ENCODE assay signal across 24 cellular contexts in genomic region chr5:113271753-113272454, GRCh38.
DNase-seq lines count a peak whose midpoint lies in the region; ATAC-seq and TF ChIP-seq lines count a peak whose summit lies in the region.
"Had no signal": no experiment of that assay in that cellular context is flagged by ENCODE, and none has a peak within 500 bp of the region (broad histone marks: within the 10 kb centered on the region; RNA-seq: fewer than 3 reads in every experiment).

No MANE protein-coding gene starts in this region.

- H3K36me3 ChIP-seq in GM23338 (ENCODE audit: insufficient read depth) (no peaks in the 10 kb centered on the region), PC-3 (ENCODE audit: low read depth, low read length) (no peaks in the 10 kb centered on the region)
- H3K36me3 ChIP-seq: esophagus squamous epithelium, neutrophil, spleen had no signal

- no TSS peak for BruUV-seq in PC-3 (replicated peaks; lab: Mats Ljungman, UMichigan)

- intact Hi-C loops in PC-3 (cut with micrococcal nuclease): no loop called here

- H3K9me2 ChIP-seq in GM23338 (ENCODE audit: insufficient read depth) (no peaks in the 10 kb centered on the region), PC-3 (replicated peaks; ENCODE audit: low read length) (no peaks in the 10 kb centered on the region)

- peaks cover 13% of the 10 kb centered on the region for H3K27me3 Mint-ChIP-seq in GM23338 (ENCODE audit: insufficient read depth, low read depth, poor library complexity)
- no peaks in the 10 kb centered on the region for H3K27me3 Mint-ChIP-seq in stimulated activated naive CD8-positive, alpha-beta T cell treated with anti-CD3 and anti-CD28 coated beads, Interleukin-15, amount 100 ng/mL, for 72 hours
- H3K27me3 Mint-ChIP-seq: IgD-negative memory B cell had no signal

- H3K27ac ChIP-seq in GM23338 (ENCODE audit: low read depth): no peak overlapping the region
- no peak overlapping the region for H3K27ac ChIP-seq in PC-3 (ENCODE audit: low read length)
- peak overlapping the region; percentile 95 for H3K27ac ChIP-seq in epithelial cell of prostate
- H3K27ac ChIP-seq: esophagus squamous epithelium, neutrophil, spleen had no signal

- H3K36me3 Mint-ChIP-seq in GM23338 (ENCODE audit: low read depth): no peaks in the 10 kb centered on the region
- H3K36me3 Mint-ChIP-seq: CD4-positive, CD25-positive, alpha-beta regulatory T cell; IgD-negative memory B cell had no signal

- H3K4me3 Mint-ChIP-seq in GM23338: no peak overlapping the region
- H3K4me3 Mint-ChIP-seq in stimulated activated naive CD8-positive, alpha-beta T cell treated with anti-CD3 and anti-CD28 coated beads, Interleukin-15, amount 100 ng/mL, for 72 hours: no peak overlapping the region
- H3K4me3 Mint-ChIP-seq: CD4-positive, CD25-positive, alpha-beta regulatory T cell; IgD-negative memory B cell had no signal

- no peak for DNase-seq in GM23338 (ENCODE audit: low spot score)
- DNase-seq in PC-3: peak; percentile 27
- DNase-seq in epithelial cell of prostate (ENCODE audit: low read depth, low spot score): no peak
- DNase-seq in stimulated activated naive CD8-positive, alpha-beta T cell treated with anti-CD3 and anti-CD28 coated beads, Interleukin-15, amount 100 ng/mL, for 72 hours: no peak
- no peak for DNase-seq in DMS79 (lab: John Stamatoyannopoulos, UW)
- DNase-seq in EL: no peak
- DNase-seq: activated CD4-positive, alpha-beta T cell treated with anti-CD3 and anti-CD28 coated beads for 4 hours; CD4-positive, CD25-positive, alpha-beta regulatory T cell; esophagus squamous epithelium; GF-D8; GOT3; MV-4-11; NCI-H187; NCI-H2227 treated with DMSO at 0.1 percent for 48 hours; spleen; stimulated activated CD8-positive, alpha-beta memory T cell treated with anti-CD3 and anti-CD28 coated beads, Interleukin-4, amount 100 ng/mL, for 48 hours; substantia nigra; SW 1271 had no signal

- peak; percentile 46 for ATAC-seq in GM18498 (IDR thresholded peaks at IDR 0.05; ENCODE audit: unreplicated experiment)
- ATAC-seq in GM23338: no peak
- peak; percentile 68; the same call in 1 of the 2 replicates for ATAC-seq in PC-3
- ATAC-seq in stimulated activated naive CD8-positive, alpha-beta T cell treated with anti-CD3 and anti-CD28 coated beads, Interleukin-15, amount 100 ng/mL, for 72 hours: no peak
- ATAC-seq in HG03108 (IDR thresholded peaks at IDR 0.05; ENCODE audit: unreplicated experiment): no peak
- ATAC-seq: GM12878 had no signal

- no peak for TF ChIP-seq CTCF in GM23338 (conservative IDR thresholded peaks at IDR 0.05; ENCODE audit: low read depth in 2 of 2)
- no peak for TF ChIP-seq CTCF in PC-3 (conservative IDR thresholded peaks at IDR 0.05; ENCODE audit: low read depth, low read length)

- H3K4me1 ChIP-seq in GM23338 (ENCODE audit: insufficient read depth) (peaks cover 75% of the 10 kb centered on the region), PC-3 (ENCODE audit: insufficient read depth, low read length) (peaks cover 7% of the 10 kb centered on the region)

- no peak overlapping the region for H3K9ac ChIP-seq in PC-3 (ENCODE audit: low read length)

- no peaks in the 10 kb centered on the region for H3K9me3 Mint-ChIP-seq in GM23338
- no peaks in the 10 kb centered on the region for H3K9me3 Mint-ChIP-seq in stimulated activated naive CD8-positive, alpha-beta T cell treated with anti-CD3 and anti-CD28 coated beads, Interleukin-15, amount 100 ng/mL, for 72 hours
- H3K9me3 Mint-ChIP-seq: activated T-helper 2 cell treated with anti-CD3 and anti-CD28 coated beads, Interferon-gamma antibody, Interleukin-2, Interleukin-4, amounts not matched to agents 10 μg/mL and 5 μg/mL and 100 μg/mL, durations not matched to agents 14 hours and 24 hours and 36 hours; IgD-negative memory B cell had no signal

- H2AFZ ChIP-seq in GM23338 (no peak overlapping the region), PC-3 (ENCODE audit: low read length) (no peak overlapping the region)

- H3F3A ChIP-seq in GM23338 (replicated peaks; ENCODE audit: low read depth): no peaks in the 10 kb centered on the region; the same call in 1 of the 2 replicates
- no peaks in the 10 kb centered on the region for H3F3A ChIP-seq in PC-3 (ENCODE audit: low read length, unreplicated experiment)

- H3K4me1 Mint-ChIP-seq in GM23338: peaks cover 80% of the 10 kb centered on the region
- peaks cover 27% of the 10 kb centered on the region for H3K4me1 Mint-ChIP-seq in stimulated activated naive CD8-positive, alpha-beta T cell treated with anti-CD3 and anti-CD28 coated beads, Interleukin-15, amount 100 ng/mL, for 72 hours
- H3K4me1 Mint-ChIP-seq: IgD-negative memory B cell had no signal

- no peaks in the 10 kb centered on the region for H3K9me3 ChIP-seq in PC-3 (ENCODE audit: low read length)
- H3K9me3 ChIP-seq: esophagus squamous epithelium, neutrophil, spleen had no signal

- peak overlapping the region; percentile 25; the same call in 1 of the 2 replicates for H3K4me2 ChIP-seq in GM23338
- no peak overlapping the region for H3K4me2 ChIP-seq in PC-3 (ENCODE audit: low read length)

- no peaks in the 10 kb centered on the region for H3K27me3 ChIP-seq in GM23338 (ENCODE audit: insufficient read depth)
- H3K27me3 ChIP-seq in PC-3 (ENCODE audit: low read length): no peaks in the 10 kb centered on the region
- H3K27me3 ChIP-seq: esophagus squamous epithelium, neutrophil, spleen had no signal

- H3K79me2 ChIP-seq in GM23338 (replicated peaks; ENCODE audit: insufficient read depth) (peaks cover 16% of the 10 kb centered on the region), PC-3 (ENCODE audit: low read length) (no peaks in the 10 kb centered on the region)

- POLR2A ChIA-PET in PC-3 (lab: Charles Lee; ENCODE audit: unreplicated experiment): no interaction called here

- no peak overlapping the region for H3K4me3 ChIP-seq in GM23338
- H3K4me3 ChIP-seq in PC-3 (ENCODE audit: low read length): no peak overlapping the region
- H3K4me3 ChIP-seq: esophagus squamous epithelium, GM12878, spleen had no signal

- H4K20me1 ChIP-seq in GM23338 (replicated peaks; ENCODE audit: insufficient read depth): no peaks in the 10 kb centered on the region
- H4K20me1 ChIP-seq in PC-3 (ENCODE audit: low read length): no peaks in the 10 kb centered on the region

- no peak overlapping the region for H3K27ac Mint-ChIP-seq in GM23338
- H3K27ac Mint-ChIP-seq in stimulated activated naive CD8-positive, alpha-beta T cell treated with anti-CD3 and anti-CD28 coated beads, Interleukin-15, amount 100 ng/mL, for 72 hours: no peak overlapping the region
- H3K27ac Mint-ChIP-seq: activated T-helper 2 cell treated with anti-CD3 and anti-CD28 coated beads, Interferon-gamma antibody, Interleukin-2, Interleukin-4, amounts not matched to agents 10 μg/mL and 5 μg/mL and 100 μg/mL, durations not matched to agents 14 hours and 24 hours and 36 hours; CD4-positive, CD25-positive, alpha-beta regulatory T cell; IgD-negative memory B cell had no signal

- CTCF ChIA-PET in PC-3 (lab: Charles Lee): no interaction called here

TF ChIP-seq in GM23338, 12 proteins besides CTCF, POLR2A, EP300 and RAD21 (continues in another document):
- TF ChIP-seq NANOG (IDR thresholded peaks at IDR 0.05; ENCODE audit: borderline replicate concordance) (no peak), STAT1 (IDR thresholded peaks at IDR 0.05; ENCODE audit: unreplicated experiment) (no peak)

Comparison
In these comparisons a context has a peak if more than half of its experiments do, and no peak if none do; other contexts are left out.
1. ATAC-seq: peak in GM18498 (single experiment) and PC-3 (single experiment); none in GM23338 (single experiment), stimulated activated naive CD8-positive, alpha-beta T cell treated with anti-CD3 and anti-CD28 coated beads, Interleukin-15, amount 100 ng/mL, for 72 hours (single experiment) and HG03108 (single experiment).